ENCODE assay signal across 11 cellular contexts in the genomic region with DNA sequence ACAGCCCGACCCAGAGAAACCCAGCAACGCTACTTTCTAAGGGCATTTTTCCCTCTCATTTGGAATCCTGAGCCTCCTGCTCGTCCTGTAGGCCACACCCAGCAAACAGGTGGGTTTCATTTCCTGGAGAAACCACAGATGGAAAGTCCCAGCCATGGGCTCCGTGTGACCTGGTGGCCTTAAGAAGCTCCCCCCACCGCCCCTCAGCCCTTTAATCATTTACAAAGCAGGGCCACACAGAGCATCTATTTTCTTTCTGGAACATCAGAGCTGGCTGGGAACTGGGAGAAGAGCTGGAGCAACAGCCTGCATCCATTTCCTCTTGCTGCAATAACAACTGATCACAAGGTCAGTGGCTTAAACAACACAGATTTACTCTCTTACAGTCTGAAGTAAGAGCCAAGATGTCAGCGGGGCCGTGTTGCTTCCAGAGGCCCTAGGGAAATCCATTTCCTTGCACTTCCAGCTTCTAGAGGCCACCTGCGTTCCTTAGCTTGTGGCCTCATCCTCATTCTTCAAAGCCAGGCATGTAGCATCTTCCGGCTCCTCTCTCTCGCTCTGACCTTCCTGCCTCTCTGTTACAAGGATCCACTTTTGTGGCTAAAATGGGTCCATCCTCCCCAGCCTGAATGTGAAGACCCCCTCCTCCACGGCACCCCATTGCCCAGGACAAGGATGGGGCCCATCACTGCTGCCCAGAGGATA. TPM values are rescaled to one million over a fixed set of nuclear protein-coding genes. Genes with fewer than 3 reads are reported as not detected.
DNase-seq lines count a peak whose midpoint lies in the region; ATAC-seq and TF ChIP-seq lines count a peak whose summit lies in the region.
"Had no signal": no experiment of that assay in that cellular context is flagged by ENCODE, and none has a peak within 500 bp of the region (broad histone marks: within the 10 kb centered on the region; RNA-seq: fewer than 3 reads in every experiment).

No MANE protein-coding gene starts in this region.

- POLR2A ChIA-PET in HEK293 (lab: Yijun Ruan, JAX): no interaction called here

- no peak overlapping the region for H3K4me3 Mint-ChIP-seq in activated T-cell treated with anti-CD3 and anti-CD28 coated beads, Interleukin-2, amount 50 U/mL, for 4 hours
- peak overlapping the region; percentile 81 for H3K4me3 Mint-ChIP-seq in activated CD4-positive, alpha-beta T cell treated with anti-CD3 and anti-CD28 coated beads, Interleukin-2, amount 10 ng/mL, durations not matched to agents 24 days and 14 days
- H3K4me3 Mint-ChIP-seq: activated naive CD4-positive, alpha-beta T cell treated with anti-CD3 and anti-CD28 coated beads, Interleukin-2, amount 50 U/mL, for 24 hours had no signal

- H3K36me3 ChIP-seq in HEK293 (ENCODE audit: control insufficient read depth in 2 of 2, insufficient read depth in 1 of 2, low read length in 2 of 2): no peaks in the 10 kb centered on the region

- peak; percentile 44 to 54 for ATAC-seq in activated T-cell treated with anti-CD3 and anti-CD28 coated beads, Interleukin-2, amount 50 U/mL, for 4 hours

- no peaks in the 10 kb centered on the region for H3K36me3 Mint-ChIP-seq in activated T-cell treated with anti-CD3 and anti-CD28 coated beads, Interleukin-2, amount 50 U/mL, for 4 hours (ENCODE audit: insufficient read depth)
- peaks cover 6% of the 10 kb centered on the region for H3K36me3 Mint-ChIP-seq in activated CD4-positive, alpha-beta T cell treated with anti-CD3 and anti-CD28 coated beads, Interleukin-2, amount 10 ng/mL, durations not matched to agents 24 days and 14 days (ENCODE audit: low read depth)
- H3K36me3 Mint-ChIP-seq: activated naive CD4-positive, alpha-beta T cell treated with anti-CD3 and anti-CD28 coated beads, Interleukin-2, amount 50 U/mL, for 24 hours had no signal

- intact Hi-C loops in activated CD4-positive, alpha-beta T cell treated with anti-CD3 and anti-CD28 coated beads, Interleukin-2, amount 10 ng/mL, durations not matched to agents 24 days and 14 days (cut with micrococcal nuclease): loop anchor here (2.0 to 5.0 kb wide), 2 partner anchors 16 to 83 kb away; no protein-coding TSS in a partner anchor

- H3K4me3 ChIP-seq in HEK293 (ENCODE audit: low read depth, low read length): no peak overlapping the region
- H3K4me3 ChIP-seq: lung had no signal

- TF ChIP-seq CTCF in HEK293 (tag by site-specific recombination; IDR thresholded peaks at IDR 0.05): no peak

- H3K4me1 Mint-ChIP-seq in activated T-cell treated with anti-CD3 and anti-CD28 coated beads, Interleukin-2, amount 50 U/mL, for 4 hours (ENCODE audit: low read depth): peaks cover 43% of the 10 kb centered on the region
- peaks cover 80% of the 10 kb centered on the region for H3K4me1 Mint-ChIP-seq in activated CD4-positive, alpha-beta T cell treated with anti-CD3 and anti-CD28 coated beads, Interleukin-2, amount 10 ng/mL, durations not matched to agents 24 days and 14 days

- H3K27ac ChIP-seq in HEK293 (ENCODE audit: extremely low read depth, low read depth, low read length): no peak overlapping the region

- no peaks in the 10 kb centered on the region for H3K27me3 Mint-ChIP-seq in activated T-cell treated with anti-CD3 and anti-CD28 coated beads, Interleukin-2, amount 50 U/mL, for 4 hours (ENCODE audit: low read depth)
- no peaks in the 10 kb centered on the region for H3K27me3 Mint-ChIP-seq in activated CD4-positive, alpha-beta T cell treated with anti-CD3 and anti-CD28 coated beads, Interleukin-2, amount 10 ng/mL, durations not matched to agents 24 days and 14 days
- H3K27me3 Mint-ChIP-seq: activated naive CD4-positive, alpha-beta T cell treated with anti-CD3 and anti-CD28 coated beads, Interleukin-2, amount 50 U/mL, for 24 hours had no signal

- DNase-seq in activated T-cell treated with anti-CD3 and anti-CD28 coated beads, Interleukin-2, amount 50 U/mL, for 4 hours: no peak
- DNase-seq in activated T-cell treated with anti-CD3 and anti-CD28 coated beads for 4 hours (no peak), hepatic stellate cell (ENCODE audit: low spot score) (no peak), epidermal melanocyte (ENCODE audit: insufficient read length, low spot score) (no peak)
- DNase-seq in activated CD4-positive, alpha-beta T cell treated with anti-CD3 and anti-CD28 coated beads, Interleukin-2, amount 10 ng/mL, durations not matched to agents 24 days and 14 days: peak; percentile 93
- peak; percentile 61 for DNase-seq in stimulated activated CD8-positive, alpha-beta memory T cell treated with anti-CD3 and anti-CD28 coated beads, Interleukin-4, amount 100 ng/mL, for 48 hours
- DNase-seq in effector CD8-positive, alpha-beta T cell (lab: John Stamatoyannopoulos, UW): no peak

- H3K9me3 ChIP-seq in HEK293 (ENCODE audit: control insufficient read depth, insufficient read depth, low read depth, low read length): no peaks in the 10 kb centered on the region

- no peaks in the 10 kb centered on the region for H3K4me1 ChIP-seq in HEK293 (ENCODE audit: control insufficient read depth, insufficient read depth, low read length)

- peak overlapping the region; percentile 87 for H3K27ac Mint-ChIP-seq in activated CD4-positive, alpha-beta T cell treated with anti-CD3 and anti-CD28 coated beads, Interleukin-2, amount 10 ng/mL, durations not matched to agents 24 days and 14 days
- H3K27ac Mint-ChIP-seq: activated naive CD4-positive, alpha-beta T cell treated with anti-CD3 and anti-CD28 coated beads, Interleukin-2, amount 50 U/mL, for 24 hours had no signal

- CTCF ChIA-PET in HEK293 (lab: Yijun Ruan, JAX): interaction anchor here (0.6 to 1.0 kb wide), 3 partner anchors 11 to 398 kb away, joined by 3 to 7 read pairs (median 3); no protein-coding TSS in a partner anchor

- H3K9me3 Mint-ChIP-seq in activated T-cell treated with anti-CD3 and anti-CD28 coated beads, Interleukin-2, amount 50 U/mL, for 4 hours: no peaks in the 10 kb centered on the region
- H3K9me3 Mint-ChIP-seq in activated CD4-positive, alpha-beta T cell treated with anti-CD3 and anti-CD28 coated beads, Interleukin-2, amount 10 ng/mL, durations not matched to agents 24 days and 14 days: no peaks in the 10 kb centered on the region
- H3K9me3 Mint-ChIP-seq: activated naive CD4-positive, alpha-beta T cell treated with anti-CD3 and anti-CD28 coated beads, Interleukin-2, amount 50 U/mL, for 24 hours had no signal

TF ChIP-seq in HEK293, 187 proteins besides CTCF, POLR2A, EP300 and RAD21:
- TF ChIP-seq SCRT2 (tag by site-specific recombination; IDR thresholded peaks at IDR 0.05) (peak; percentile 42; the same call in 1 of the 2 replicates), ZEB2 (tag by site-specific recombination; IDR thresholded peaks at IDR 0.05) (no peak)
- TF ChIP-seq, protein P1, sequence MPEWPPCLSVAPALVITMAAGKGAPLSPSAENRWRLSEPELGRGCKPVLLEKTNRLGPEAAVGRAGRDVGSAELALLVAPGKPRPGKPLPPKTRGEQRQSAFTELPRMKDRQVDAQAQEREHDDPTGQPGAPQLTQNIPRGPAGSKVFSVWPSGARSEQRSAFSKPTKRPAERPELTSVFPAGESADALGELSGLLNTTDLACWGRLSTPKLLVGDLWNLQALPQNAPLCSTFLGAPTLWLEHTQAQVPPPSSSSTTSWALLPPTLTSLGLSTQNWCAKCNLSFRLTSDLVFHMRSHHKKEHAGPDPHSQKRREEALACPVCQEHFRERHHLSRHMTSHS (tag by site-specific recombination; IDR thresholded peaks at IDR 0.05): no peak

RNA-seq across cellular contexts. Expression of gene C9orf50, which starts 40.5 kb away (rescaled TPM):
- total RNA-seq in activated T-cell treated with anti-CD3 and anti-CD28 coated beads, Interleukin-2, amount 50 U/mL, for 4 hours: not detected
- total RNA-seq in activated CD4-positive, alpha-beta T cell treated with anti-CD3 and anti-CD28 coated beads, Interleukin-2, amount 10 ng/mL, durations not matched to agents 24 days and 14 days: not detected in 2 replicates
- total RNA-seq: T-helper 2 cell treated with Interferon-gamma antibody and Interleukin-4, amounts not matched to agents 100 ng/mL and 5 ng/mL, for 36 hours had no signal

RNA-seq across cellular contexts. Expression of gene NTMT1, which starts 45.6 kb away (rescaled TPM):
- total RNA-seq in activated T-cell treated with anti-CD3 and anti-CD28 coated beads, Interleukin-2, amount 50 U/mL, for 4 hours: 100 to 1,000 TPM in 1 of 3 donors, 10 to 100 TPM in 2; 93.4 to 111 (median 96.6) TPM
- total RNA-seq in activated CD4-positive, alpha-beta T cell treated with anti-CD3 and anti-CD28 coated beads, Interleukin-2, amount 10 ng/mL, durations not matched to agents 24 days and 14 days: 72.0 and 72.4 TPM in 2 replicates

Comparison
In these comparisons a context has a peak if more than half of its experiments do, and no peak if none do; other contexts are left out.
1. DNase-seq: peak in activated CD4-positive, alpha-beta T cell treated with anti-CD3 and anti-CD28 coated beads, Interleukin-2, amount 10 ng/mL, durations not matched to agents 24 days and 14 days (single experiment) and stimulated activated CD8-positive, alpha-beta memory T cell treated with anti-CD3 and anti-CD28 coated beads, Interleukin-4, amount 100 ng/mL, for 48 hours (single experiment); none in activated T-cell treated with anti-CD3 and anti-CD28 coated beads, Interleukin-2, amount 50 U/mL, for 4 hours (single experiment), activated T-cell treated with anti-CD3 and anti-CD28 coated beads for 4 hours (single experiment), hepatic stellate cell (single experiment), epidermal melanocyte (single experiment) and effector CD8-positive, alpha-beta T cell (single experiment).